25 cellular contexts compared by ENCODE assay signal in the genomic region with DNA sequence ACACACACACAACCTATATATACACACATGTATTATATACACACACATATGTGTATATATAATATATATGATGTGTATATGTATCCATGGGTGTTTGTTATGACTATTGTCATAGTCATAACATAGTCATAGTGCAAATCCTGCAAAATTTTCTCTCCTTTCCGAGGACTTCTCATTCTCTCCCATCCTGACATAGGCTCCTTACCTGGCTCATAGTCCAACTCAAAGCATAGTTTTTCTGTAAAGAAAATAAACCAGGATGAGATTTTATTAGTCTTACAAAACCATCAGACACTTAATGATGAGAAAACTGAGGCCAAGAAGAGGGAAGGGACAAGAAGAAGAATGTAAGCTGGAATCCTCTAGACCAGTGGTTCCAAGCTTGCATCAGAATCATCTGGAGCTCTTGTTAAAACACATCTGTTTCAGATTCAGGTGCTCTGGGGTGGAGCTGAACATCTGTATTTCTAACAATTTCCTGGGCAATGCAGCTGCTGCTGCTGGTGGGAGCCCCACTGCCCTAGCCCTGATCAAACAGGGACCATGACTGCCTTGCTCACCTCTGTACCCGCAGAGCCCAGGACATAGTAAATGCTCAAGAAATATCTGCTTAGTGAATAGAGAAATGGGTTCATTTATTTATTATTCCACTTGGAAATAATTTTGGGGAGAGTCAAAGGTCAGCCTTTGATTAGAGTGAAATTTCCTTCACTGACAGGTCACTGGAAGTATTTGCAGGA. TPM values are rescaled to one million over a fixed set of nuclear protein-coding genes. Genes with fewer than 3 reads are reported as not detected.
DNase-seq lines count a peak whose midpoint lies in the region; ATAC-seq and TF ChIP-seq lines count a peak whose summit lies in the region.
"Had no signal": no experiment of that assay in that cellular context is flagged by ENCODE, and none has a peak within 500 bp of the region (broad histone marks: within the 10 kb centered on the region; RNA-seq: fewer than 3 reads in every experiment).

No MANE protein-coding gene starts in this region.

- H3K9me2 ChIP-seq in HCT116 (ENCODE audit: insufficient read depth), result no peaks in the 10 kb centered on the region

- peak overlapping the region; percentile 40 for H2AFZ ChIP-seq in HCT116 (ENCODE audit: low read depth, low read length, poor library complexity, severe bottlenecking)

- H3K27me3 ChIP-seq in HCT116 (ENCODE audit: insufficient read depth, low read length) (no peaks in the 10 kb centered on the region), mucosa of rectum (ENCODE audit: control insufficient read depth in 2 of 2, insufficient read depth in 2 of 2, low read length in 2 of 2) (no peaks in the 10 kb centered on the region)

- no peak overlapping the region for H3K4me3 Mint-ChIP-seq in chondrocyte (ENCODE audit: unreplicated experiment)
- H3K4me3 Mint-ChIP-seq: activated CD4-positive, alpha-beta memory T cell treated with anti-CD3 and anti-CD28 coated beads, Interleukin-2, amount 10 ng/mL, durations not matched to agents 7 days and 5 days; activated T-cell treated with anti-CD3 and anti-CD28 coated beads, Interleukin-2, amount 50 U/mL, for 4 hours; naive thymus-derived CD8-positive, alpha-beta T cell had no signal

- H3K27ac Mint-ChIP-seq in chondrocyte (ENCODE audit: unreplicated experiment), result peak overlapping the region; percentile 88
- H3K27ac Mint-ChIP-seq: activated CD4-positive, alpha-beta memory T cell treated with anti-CD3 and anti-CD28 coated beads, Interleukin-2, amount 10 ng/mL, durations not matched to agents 7 days and 5 days; naive thymus-derived CD8-positive, alpha-beta T cell had no signal

- no peaks in the 10 kb centered on the region for H3K9me3 Mint-ChIP-seq in chondrocyte (ENCODE audit: low read depth)
- H3K9me3 Mint-ChIP-seq: activated CD4-positive, alpha-beta memory T cell treated with anti-CD3 and anti-CD28 coated beads, Interleukin-2, amount 10 ng/mL, durations not matched to agents 7 days and 5 days; activated T-cell treated with anti-CD3 and anti-CD28 coated beads, Interleukin-2, amount 50 U/mL, for 4 hours; naive thymus-derived CD8-positive, alpha-beta T cell had no signal

- TF ChIP-seq RAD21 in HCT116 (IDR thresholded peaks at IDR 0.05; ENCODE audit: low read depth), result no peak

- TF ChIP-seq CTCF in HCT116 (IDR thresholded peaks at IDR 0.05 in 2 of 3, conservative IDR thresholded peaks at IDR 0.05 in 1 of 3; ENCODE audit: borderline replicate concordance in 1 of 3, insufficient read depth in 1 of 3, low read depth in 2 of 3, low read length in 2 of 3) (no peak), chondrocyte (IDR thresholded peaks at IDR 0.05) (no peak)

- H4K20me1 ChIP-seq in HCT116 (ENCODE audit: insufficient read depth), result no peaks in the 10 kb centered on the region

- no TSS peak for BruUV-seq in HCT116 (replicated peaks; lab: Mats Ljungman, UMichigan)

- H3K79me2 ChIP-seq in HCT116 (ENCODE audit: insufficient read depth, low read length), result no peaks in the 10 kb centered on the region

- H3K4me3 ChIP-seq in HCT116 (replicated peaks in 1 of 2; ENCODE audit: low read depth in 1 of 2, low read length in 2 of 2) (peak overlapping the region in 1 of 2 experiments; percentile 39; a peak in 1 of 4 replicates), mucosa of rectum (ENCODE audit: low read length in 2 of 2) (no peak overlapping the region)
- H3K4me3 ChIP-seq: coronary artery, lung, smooth muscle cell, suprapubic skin had no signal

- intact Hi-C loops in HCT116 (cut with micrococcal nuclease), result no loop called here

- H3K4me1 ChIP-seq in HCT116 (ENCODE audit: control insufficient read depth in 1 of 2, insufficient read depth in 2 of 2, low read length in 2 of 2) (peaks cover 28 to 31% of the 10 kb centered on the region in 2 experiments), mucosa of rectum (ENCODE audit: control insufficient read depth in 2 of 2, insufficient read depth in 2 of 2, low read length in 2 of 2) (peaks cover 25 to 34% of the 10 kb centered on the region in 2 donors)

- no peaks in the 10 kb centered on the region for H3K36me3 ChIP-seq in HCT116 (ENCODE audit: control insufficient read depth in 1 of 2, insufficient read depth in 2 of 2, low read length in 2 of 2)
- H3K36me3 ChIP-seq in mucosa of rectum (ENCODE audit: control insufficient read depth in 2 of 2, insufficient read depth in 2 of 2, low read length in 2 of 2), result no peaks in the 10 kb centered on the region
- H3K36me3 ChIP-seq: suprapubic skin, WERI-Rb-1 had no signal

- H3K36me3 Mint-ChIP-seq in chondrocyte (ENCODE audit: low read depth), result no peaks in the 10 kb centered on the region
- H3K36me3 Mint-ChIP-seq: naive thymus-derived CD8-positive, alpha-beta T cell had no signal

- POLR2A ChIA-PET in HCT116 (lab: Charles Lee), result no interaction called here

- ATAC-seq in HCT116, result peak; percentile 33
- ATAC-seq: activated T-cell treated with anti-CD3 and anti-CD28 coated beads, Interleukin-2, amount 50 U/mL, for 4 hours; naive thymus-derived CD8-positive, alpha-beta T cell had no signal

- H3K9me3 ChIP-seq in HCT116 (ENCODE audit: control insufficient read depth in 1 of 2, insufficient read depth in 1 of 2, low read depth in 1 of 2, low read length in 2 of 2) (no peaks in the 10 kb centered on the region), mucosa of rectum (ENCODE audit: control insufficient read depth in 2 of 2, low read length in 2 of 2) (no peaks in the 10 kb centered on the region)
- H3K9me3 ChIP-seq: suprapubic skin had no signal

- no peak overlapping the region for H3K9ac ChIP-seq in HCT116 (ENCODE audit: low read length)
- H3K9ac ChIP-seq in mucosa of rectum (ENCODE audit: low read depth in 1 of 2, low read length in 2 of 2), result peak overlapping the region in 1 of 2 donors; percentile 13

- CTCF ChIA-PET in HCT116 (lab: Charles Lee), result interaction anchor here (1.0 to 2.1 kb wide), 2 partner anchors 25 to 52 kb away, joined by 3 to 11 read pairs; no protein-coding TSS in a partner anchor

- peaks cover 3% of the 10 kb centered on the region for H3K27me3 Mint-ChIP-seq in chondrocyte (ENCODE audit: low read depth)

- H3K4me1 Mint-ChIP-seq in chondrocyte (ENCODE audit: low read depth), result peaks cover 29% of the 10 kb centered on the region

- RAD21 ChIA-PET in HCT116 (lab: Charles Lee; ENCODE audit: low non-redundant PET in 1 of 2, low total read pairs in 2 of 2, uncharacterized antibody in 2 of 2, unreplicated experiment in 2 of 2), result no interaction called here

- DNase-seq in HCT116 (ENCODE audit: low read depth, low spot score) (no peak), chondrocyte (ENCODE audit: low spot score) (no peak), DMS53 treated with DMSO at 0.1 percent for 48 hours (lab: John Stamatoyannopoulos, UW; ENCODE audit: unreplicated experiment) (no peak), GOT3 (lab: John Stamatoyannopoulos, UW) (no peak), retina (no peak)
- DNase-seq: activated CD4-positive, alpha-beta memory T cell treated with anti-CD3 and anti-CD28 coated beads, Interleukin-2, amount 10 ng/mL, durations not matched to agents 7 days and 5 days; activated naive CD4-positive, alpha-beta T cell treated with anti-CD3 and anti-CD28 coated beads, Interleukin-2, amount 50 U/mL, for 16 hours; activated T-cell treated with anti-CD3 and anti-CD28 coated beads, Interleukin-2, amount 50 U/mL, for 4 hours; COR-L47; MM.1S; naive thymus-derived CD8-positive, alpha-beta T cell; NCI-H1694 treated with DMSO at 0.1 percent for 48 hours; NCI-H446 treated with DMSO at 0.1 percent for 48 hours; stimulated activated CD4-positive, alpha-beta T cell treated with anti-CD3 and anti-CD28 coated beads, Interleukin-4, amount 100 ng/mL, for 4 hours; stimulated activated CD8-positive, alpha-beta memory T cell treated with anti-CD3 and anti-CD28 coated beads, Interleukin-4, amount 100 ng/mL, for 48 hours; WERI-Rb-1 had no signal

- H3K4me2 ChIP-seq in HCT116 (ENCODE audit: low read length), result peak overlapping the region; percentile 74
- H3K4me2 ChIP-seq: smooth muscle cell had no signal

- TF ChIP-seq POLR2A in HCT116 (IDR thresholded peaks at IDR 0.05; ENCODE audit: borderline replicate concordance, extremely low read depth, insufficient read depth, insufficient read length), result no peak

- H3K27ac ChIP-seq in HCT116 (ENCODE audit: low read depth, low read length) (no peak overlapping the region), mucosa of rectum (ENCODE audit: low read depth in 2 of 2, low read length in 2 of 2) (peak overlapping the region; percentile 83 to 86)
- H3K27ac ChIP-seq: coronary artery, suprapubic skin, WERI-Rb-1 had no signal

TF ChIP-seq in HCT116, 20 proteins besides CTCF, POLR2A, EP300 and RAD21 (continues in another document):
- TF ChIP-seq JUND (IDR thresholded peaks at IDR 0.05) (no peak), POLR2AphosphoS5 (IDR thresholded peaks at IDR 0.05; ENCODE audit: low read depth, low read length) (no peak), ZBTB33 (IDR thresholded peaks at IDR 0.05; ENCODE audit: extremely low read depth, insufficient replicate concordance, low read length) (no peak), EZH2 (IDR thresholded peaks at IDR 0.05) (no peak), YY1 (IDR thresholded peaks at IDR 0.05; ENCODE audit: extremely low read depth, insufficient replicate concordance, low read depth, low read length) (no peak), ZFX (IDR thresholded peaks at IDR 0.05) (no peak)

RNA-seq across cellular contexts. Expression of gene TRIM10, which starts 5.3 kb away (rescaled TPM):
- total RNA-seq in HCT116 (2021; ENCODE audit: unreplicated experiment) (0.98 TPM), chondrocyte (not detected in 3 replicates)
- polyA plus RNA-seq in HCT116 (2012), result 0.42 and 0.75 TPM in 2 replicates
- total RNA-seq: activated T-cell treated with anti-CD3 and anti-CD28 coated beads, Interleukin-2, amount 50 U/mL, for 4 hours; G401; naive thymus-derived CD8-positive, alpha-beta T cell; posterior vena cava; Right ventricle myocardium inferior; smooth muscle cell had no signal
- polyA plus RNA-seq: naive thymus-derived CD8-positive, alpha-beta T cell; smooth muscle cell had no signal

RNA-seq across cellular contexts. Expression of gene TRIM15, which starts 7.7 kb away (rescaled TPM):
- total RNA-seq in HCT116 (2021; ENCODE audit: unreplicated experiment) (6.5 TPM), chondrocyte (not detected in 3 replicates)
- polyA plus RNA-seq in HCT116 (2012), result 3.1 and 5.2 TPM in 2 replicates
- total RNA-seq: activated CD4-positive, alpha-beta memory T cell treated with anti-CD3 and anti-CD28 coated beads, Interleukin-2, amount 10 ng/mL, durations not matched to agents 7 days and 5 days; G401; lung; naive thymus-derived CD8-positive, alpha-beta T cell; posterior vena cava; Right ventricle myocardium inferior; smooth muscle cell had no signal
- polyA plus RNA-seq: naive thymus-derived CD8-positive, alpha-beta T cell; smooth muscle cell had no signal

RNA-seq across cellular contexts. Expression of gene TRIM40, which starts 19.8 kb away (rescaled TPM):
- not detected for total RNA-seq in HCT116 (2021; ENCODE audit: unreplicated experiment)
- 0.04 TPM in 1 of 2 replicates, not detected in the other for polyA plus RNA-seq in HCT116 (2012)
- total RNA-seq in chondrocyte, result not detected in 3 replicates
- total RNA-seq: activated CD4-positive, alpha-beta memory T cell treated with anti-CD3 and anti-CD28 coated beads, Interleukin-2, amount 10 ng/mL, durations not matched to agents 7 days and 5 days; activated T-cell treated with anti-CD3 and anti-CD28 coated beads, Interleukin-2, amount 50 U/mL, for 4 hours; G401; naive thymus-derived CD8-positive, alpha-beta T cell; posterior vena cava; Right ventricle myocardium inferior; smooth muscle cell; suprapubic skin; T-helper 1 cell treated with Interleukin-12 subunit alpha and Interleukin-12 subunit beta and Interleukin-4 antibody, amounts not matched to agents 30 ng/mL and 1 ng/mL, for 36 hours had no signal
- polyA plus RNA-seq: naive thymus-derived CD8-positive, alpha-beta T cell; smooth muscle cell had no signal

RNA-seq across cellular contexts. Expression of gene TRIM31, which starts 42.8 kb away (rescaled TPM):
- total RNA-seq in HCT116 (2021; ENCODE audit: unreplicated experiment) (not detected), chondrocyte (not detected in 3 replicates)
- polyA plus RNA-seq in HCT116 (2012), result 0.11 and 0.36 TPM in 2 replicates
- total RNA-seq: activated CD4-positive, alpha-beta memory T cell treated with anti-CD3 and anti-CD28 coated beads, Interleukin-2, amount 10 ng/mL, durations not matched to agents 7 days and 5 days; activated T-cell treated with anti-CD3 and anti-CD28 coated beads, Interleukin-2, amount 50 U/mL, for 4 hours; G401; naive thymus-derived CD8-positive, alpha-beta T cell; posterior vena cava; Right ventricle myocardium inferior; T-helper 1 cell treated with Interleukin-12 subunit alpha and Interleukin-12 subunit beta and Interleukin-4 antibody, amounts not matched to agents 30 ng/mL and 1 ng/mL, for 36 hours had no signal
- polyA plus RNA-seq: smooth muscle cell had no signal

RNA-seq across cellular contexts. Expression of gene TRIM26, which starts 57.5 kb away (rescaled TPM):
- 32.2 TPM for total RNA-seq in HCT116 (2021; ENCODE audit: unreplicated experiment)
- 26.2 and 27.9 TPM in 2 replicates for polyA plus RNA-seq in HCT116 (2012)
- 36.1 to 37.6 TPM (median 36.7 TPM) in 3 replicates for total RNA-seq in chondrocyte
